Comparison of ENCODE assay signal across 8 cellular contexts in the genomic region with DNA sequence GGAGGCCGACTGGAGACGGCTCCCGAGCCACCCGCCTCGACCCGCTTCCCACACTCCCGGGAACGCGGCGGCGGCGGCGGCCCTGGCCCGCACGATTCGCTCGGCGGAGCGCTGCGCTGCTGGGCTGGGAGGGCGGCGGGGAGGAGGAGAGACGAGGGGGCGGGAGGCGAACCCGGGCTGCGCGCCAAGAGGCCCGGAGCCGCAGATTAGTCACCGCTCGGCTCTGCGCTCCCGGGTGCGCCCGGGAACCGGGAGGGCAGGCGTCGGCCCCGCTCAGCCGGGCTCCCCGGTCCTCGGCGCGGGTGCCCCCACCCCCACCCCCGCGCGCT. TPM values are rescaled to one million over a fixed set of nuclear protein-coding genes. Genes with fewer than 3 reads are reported as not detected.
DNase-seq lines count a peak whose midpoint lies in the region; ATAC-seq and TF ChIP-seq lines count a peak whose summit lies in the region.

No MANE protein-coding gene starts in this region.

- H3K9me3 Mint-ChIP-seq in progenitor cell of endocrine pancreas (ENCODE audit: low read depth): peaks cover 3% of the 10 kb centered on the region

- H3K9ac ChIP-seq in SK-N-SH: peak overlapping the region; percentile 46; the same call in 1 of the 2 replicates

- peak overlapping the region; percentile 70; the same call in 1 of the 2 replicates for H3K4me2 ChIP-seq in SK-N-SH

- WGBS in SK-N-SH (ENCODE audit: low lambda C conversion rate): 0% methylated on average over 1 of the region's 48 CpGs

- DNase-seq in C1 segment of cervical spinal cord (lab: John Stamatoyannopoulos, UW): peak in 10 of 14 donors; percentile 5 to 63 (median 43)
- peak; percentile 79 for DNase-seq in HK-2 (ENCODE audit: unreplicated experiment)
- DNase-seq in SK-N-SH: peak; percentile 82
- peak; percentile 76 for DNase-seq in right atrium auricular region (ENCODE audit: low spot score)
- DNase-seq in progenitor cell of endocrine pancreas (ENCODE audit: low spot score, unreplicated experiment): peak; percentile 32

- no peak overlapping the region for H3K27ac Mint-ChIP-seq in progenitor cell of endocrine pancreas

- H3K4me1 Mint-ChIP-seq in progenitor cell of endocrine pancreas (ENCODE audit: low read depth): peaks cover 7% of the 10 kb centered on the region

- no peaks in the 10 kb centered on the region for H4K20me1 ChIP-seq in SK-N-SH (ENCODE audit: insufficient read depth)

- no peak for TF ChIP-seq EP300 in SK-N-SH (IDR thresholded peaks at IDR 0.05; ENCODE audit: borderline replicate concordance in 1 of 2, low read depth in 1 of 2, low read length in 1 of 2)

- H3F3A ChIP-seq in SK-N-SH (replicated peaks; ENCODE audit: insufficient read depth): peaks cover 12% of the 10 kb centered on the region

- CTCF ChIA-PET in SK-N-SH (lab: Yijun Ruan, JAX): no interaction called here

- TF ChIP-seq RAD21 in SK-N-SH (IDR thresholded peaks at IDR 0.05; ENCODE audit: low read length): no peak

- H3K4me1 ChIP-seq in SK-N-SH (ENCODE audit: control insufficient read depth in 1 of 2, insufficient read depth in 2 of 2, low read depth in 1 of 2, low read length in 1 of 2): peaks cover 0 to 16% of the 10 kb centered on the region in 2 experiments; a peak in 3 of 4 replicates
- H3K4me1 ChIP-seq in right atrium auricular region: peaks cover 4 to 58% of the 10 kb centered on the region in 2 donors

- ATAC-seq in GM18858 (IDR thresholded peaks at IDR 0.05; ENCODE audit: unreplicated experiment): no peak
- ATAC-seq in GM18870 (IDR thresholded peaks at IDR 0.05; ENCODE audit: unreplicated experiment): no peak

- no peaks in the 10 kb centered on the region for H3K27me3 Mint-ChIP-seq in progenitor cell of endocrine pancreas

- H3K9me3 ChIP-seq in SK-N-SH (no peaks in the 10 kb centered on the region), right atrium auricular region (no peaks in the 10 kb centered on the region)

- no peaks in the 10 kb centered on the region for H3K79me2 ChIP-seq in SK-N-SH (ENCODE audit: insufficient read depth)

- H3K36me3 Mint-ChIP-seq in progenitor cell of endocrine pancreas (ENCODE audit: insufficient read depth): peaks cover 2% of the 10 kb centered on the region

- H3K9me2 ChIP-seq in SK-N-SH: no peaks in the 10 kb centered on the region

- H2AFZ ChIP-seq in SK-N-SH (ENCODE audit: low read depth): no peak overlapping the region

- H3K27me3 ChIP-seq in SK-N-SH (ENCODE audit: insufficient read depth): peaks cover 9% of the 10 kb centered on the region; the same call in 1 of the 2 replicates
- H3K27me3 ChIP-seq in right atrium auricular region: peaks cover 0 to 26% of the 10 kb centered on the region in 2 donors

- no peaks in the 10 kb centered on the region for H3K36me3 ChIP-seq in SK-N-SH (replicated peaks in 1 of 2; ENCODE audit: control insufficient read depth in 1 of 2, insufficient read depth in 2 of 2, low read length in 1 of 2)
- no peaks in the 10 kb centered on the region for H3K36me3 ChIP-seq in right atrium auricular region

- POLR2A ChIA-PET in SK-N-SH (lab: Yijun Ruan, JAX): interaction anchor here (1.1 kb wide), 1 partner anchor 45 kb away, joined by 4 read pairs; no protein-coding TSS in a partner anchor

- H3K27ac ChIP-seq in SK-N-SH (ENCODE audit: low read depth in 2 of 2, low read length in 1 of 2) (peak overlapping the region; percentile 76 to 85), angular gyrus (ENCODE audit: low read depth, low read length) (peak overlapping the region; percentile 55), right atrium auricular region (peak overlapping the region; percentile 83 to 94)

- no peak overlapping the region for H3K4me3 Mint-ChIP-seq in progenitor cell of endocrine pancreas (ENCODE audit: low read depth)

- TF ChIP-seq CTCF in SK-N-SH (IDR thresholded peaks at IDR 0.05) (no peak), right atrium auricular region (IDR thresholded peaks at IDR 0.05) (no peak), progenitor cell of endocrine pancreas (IDR thresholded peaks at IDR 0.05; ENCODE audit: unreplicated experiment) (no peak)

- H3K4me3 ChIP-seq in SK-N-SH (ENCODE audit: low read depth in 2 of 2, low read length in 1 of 2) (peak overlapping the region; percentile 58), right atrium auricular region (peak overlapping the region; percentile 48 to 61)

TF ChIP-seq in SK-N-SH, 30 proteins besides CTCF, POLR2A, EP300 and RAD21:
- no peak for TF ChIP-seq MXI1 (IDR thresholded peaks at IDR 0.05; ENCODE audit: low read depth, low read length)
- TF ChIP-seq NRF1 (IDR thresholded peaks at IDR 0.05; ENCODE audit: low read depth, low read length): no peak
- no peak for TF ChIP-seq POLR2AphosphoS5 (IDR thresholded peaks at IDR 0.05; ENCODE audit: low read depth, low read length)
- TF ChIP-seq, protein P1, sequence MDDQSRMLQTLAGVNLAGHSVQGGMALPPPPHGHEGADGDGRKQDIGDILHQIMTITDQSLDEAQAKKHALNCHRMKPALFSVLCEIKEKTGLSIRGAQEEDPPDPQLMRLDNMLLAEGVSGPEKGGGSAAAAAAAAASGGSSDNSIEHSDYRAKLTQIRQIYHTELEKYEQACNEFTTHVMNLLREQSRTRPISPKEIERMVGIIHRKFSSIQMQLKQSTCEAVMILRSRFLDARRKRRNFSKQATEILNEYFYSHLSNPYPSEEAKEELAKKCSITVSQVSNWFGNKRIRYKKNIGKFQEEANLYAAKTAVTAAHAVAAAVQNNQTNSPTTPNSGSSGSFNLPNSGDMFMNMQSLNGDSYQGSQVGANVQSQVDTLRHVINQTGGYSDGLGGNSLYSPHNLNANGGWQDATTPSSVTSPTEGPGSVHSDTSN (IDR thresholded peaks at IDR 0.05): no peak
- peak; percentile 35; the same call in 1 of the 2 replicates for TF ChIP-seq FOSL2 (IDR thresholded peaks at IDR 0.05; ENCODE audit: borderline replicate concordance, low read depth)
- TF ChIP-seq, protein P2, sequence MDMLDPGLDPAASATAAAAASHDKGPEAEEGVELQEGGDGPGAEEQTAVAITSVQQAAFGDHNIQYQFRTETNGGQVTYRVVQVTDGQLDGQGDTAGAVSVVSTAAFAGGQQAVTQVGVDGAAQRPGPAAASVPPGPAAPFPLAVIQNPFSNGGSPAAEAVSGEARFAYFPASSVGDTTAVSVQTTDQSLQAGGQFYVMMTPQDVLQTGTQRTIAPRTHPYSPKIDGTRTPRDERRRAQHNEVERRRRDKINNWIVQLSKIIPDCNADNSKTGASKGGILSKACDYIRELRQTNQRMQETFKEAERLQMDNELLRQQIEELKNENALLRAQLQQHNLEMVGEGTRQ (IDR thresholded peaks at IDR 0.05; ENCODE audit: borderline replicate concordance, low read depth, low read length): no peak
- no peak for TF ChIP-seq CHD2 (IDR thresholded peaks at IDR 0.05; ENCODE audit: low read length, partially characterized antibody)
- no peak for TF ChIP-seq RFX5 (IDR thresholded peaks at IDR 0.05; ENCODE audit: low read length)
- peak; percentile 68 for TF ChIP-seq NFIC (IDR thresholded peaks at IDR 0.05; ENCODE audit: borderline replicate concordance)
- TF ChIP-seq EZH2phosphoT487 (IDR thresholded peaks at IDR 0.05; ENCODE audit: borderline replicate concordance, low read depth): no peak
- TF ChIP-seq RXRA (IDR thresholded peaks at IDR 0.05; ENCODE audit: borderline replicate concordance, low read depth): 0 out of 2 replicates have a peak, but pooled peaks have one; percentile 22
- TF ChIP-seq FOXM1 (IDR thresholded peaks at IDR 0.05; ENCODE audit: low read depth): no peak
- TF ChIP-seq GABPA (IDR thresholded peaks at IDR 0.05; ENCODE audit: low read depth): no peak

RNA-seq across cellular contexts. Expression of a gene that starts 11.2 kb away (rescaled TPM):
- polyA plus RNA-seq in SK-N-SH (2012; rRNA removed): 6.9 and 8.8 TPM in 2 replicates
- polyA plus RNA-seq in SK-N-SH (2012; cell fraction: cytosol; rRNA removed): 8.4 and 9.4 TPM in 2 replicates
- polyA plus RNA-seq in SK-N-SH (2012; cell fraction: nucleus; rRNA removed): 19.4 and 21.9 TPM in 2 replicates
- total RNA-seq in right atrium auricular region (10 to 100 TPM; 24.3 to 37.1 TPM), progenitor cell of endocrine pancreas (20.5 TPM in 2 replicates)

Comparison
In these comparisons a context has a peak if more than half of its experiments do, and no peak if none do; other contexts are left out.
1. DNase-seq: peak in every context shown above with its lines; median percentile 82 in SK-N-SH; 79 in HK-2; 76 in right atrium auricular region; 43 in C1 segment of cervical spinal cord; 32 in progenitor cell of endocrine pancreas.